In genomic region chr16:86041205-86041604, GRCh38 we compare ENCODE assay signal across 8 cellular contexts.
"Had no signal": no experiment of that assay in that cellular context is flagged by ENCODE, and none has a peak within 500 bp of the region (broad histone marks: within the 10 kb centered on the region; RNA-seq: fewer than 3 reads in every experiment).

No MANE protein-coding gene starts in this region.

- H3K4me3 ChIP-seq: GM23338 had no signal

- H3K4me2 ChIP-seq: GM23338, KMS-11 had no signal

- ATAC-seq: GM23338 had no signal

- FAIRE-seq: H1, H54 had no signal

- DNase-seq: H9, HCEC 1CT, IMR-90, KBM-7 had no signal

- H3K27ac ChIP-seq: KMS-11 had no signal

- H3K9ac ChIP-seq: KMS-11 had no signal

- H2AFZ ChIP-seq: GM23338 had no signal
